Comparison of ENCODE assay signal across 1 cellular context in genomic region chr16:88671806-88672205, GRCh38.
TF ChIP-seq lines count a peak whose summit lies in the region.

No MANE protein-coding gene starts in this region.

TF ChIP-seq in K562, 482 proteins besides CTCF, POLR2A, EP300 and RAD21:
- TF ChIP-seq FOXK1 (CRISPR knock-in tag; IDR thresholded peaks at IDR 0.05; ENCODE audit: borderline replicate concordance) (no peak), TSHZ1 (CRISPR knock-in tag; IDR thresholded peaks at IDR 0.05) (no peak), ZHX1 (conservative IDR thresholded peaks at IDR 0.05; ENCODE audit: low read length) (no peak), POLR2G (IDR thresholded peaks at IDR 0.05; ENCODE audit: low read depth, low read length) (peak; percentile 58), ZNF316 (IDR thresholded peaks at IDR 0.05) (no peak), ZFP1 (CRISPR knock-in tag; IDR thresholded peaks at IDR 0.05) (no peak), ZNF253 (CRISPR knock-in tag; conservative IDR thresholded peaks at IDR 0.05) (no peak), SREBF1 (IDR thresholded peaks at IDR 0.05; ENCODE audit: borderline replicate concordance, low read depth, low read length) (no peak), RBM14 (IDR thresholded peaks at IDR 0.05; ENCODE audit: borderline replicate concordance, insufficient read depth, low read depth, low read length) (no peak)
